9 cellular contexts compared by ENCODE assay signal in the genomic region with DNA sequence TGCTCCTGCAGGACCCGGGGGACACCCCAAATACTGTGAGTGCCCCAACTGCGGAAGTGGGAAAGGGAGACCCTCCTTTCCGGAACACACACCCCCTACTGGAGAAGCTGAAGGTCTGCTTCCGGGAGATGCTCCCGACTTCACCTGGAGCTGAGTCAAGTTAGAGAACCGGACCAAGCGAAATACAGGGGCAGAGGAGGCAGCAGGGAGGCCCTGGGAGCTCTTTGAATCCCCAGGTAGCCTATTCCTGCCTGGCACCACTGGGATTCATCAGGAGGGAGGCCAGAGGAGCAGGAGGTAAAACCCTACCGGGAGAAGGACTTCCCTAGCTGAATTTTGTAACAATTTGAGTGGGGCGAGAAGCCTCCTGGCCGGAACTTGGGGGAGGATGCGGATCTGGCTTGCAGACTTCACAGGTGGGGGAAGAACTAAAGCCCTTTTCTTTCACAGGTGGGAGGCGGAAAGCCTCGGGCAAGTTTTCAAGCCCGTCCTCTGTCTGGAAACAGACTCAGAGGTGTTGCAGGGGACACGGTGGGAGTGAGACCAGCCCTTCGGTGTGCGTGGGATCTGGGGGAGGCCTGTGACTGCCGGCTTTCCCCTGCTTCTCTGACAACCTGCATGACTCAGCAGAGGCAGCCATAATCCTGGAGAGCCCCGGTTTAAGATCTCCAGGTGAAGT. TPM values are rescaled to one million over a fixed set of nuclear protein-coding genes. Genes with fewer than 3 reads are reported as not detected.
DNase-seq lines count a peak whose midpoint lies in the region; ATAC-seq, FAIRE-seq and TF ChIP-seq lines count a peak whose summit lies in the region.
"Had no signal": no experiment of that assay in that cellular context is flagged by ENCODE, and none has a peak within 500 bp of the region (broad histone marks: within the 10 kb centered on the region; RNA-seq: fewer than 3 reads in every experiment).

No MANE protein-coding gene starts in this region.

- no peaks in the 10 kb centered on the region for H3K9me3 ChIP-seq in CD4-positive, alpha-beta T cell (ENCODE audit: control insufficient read depth, low read length)
- no peaks in the 10 kb centered on the region for H3K9me3 ChIP-seq in K562 (replicated peaks; ENCODE audit: control insufficient read depth, insufficient read depth, low read depth, low read length)
- H3K9me3 ChIP-seq in mesenchymal stem cell (ENCODE audit: control insufficient read depth, low read length), result peaks cover 3% of the 10 kb centered on the region

- CTCF ChIA-PET in CD4-positive, alpha-beta T cell (lab: Charles Lee), result no interaction called here
- CTCF ChIA-PET in K562 (lab: Yijun Ruan, JAX; ENCODE audit: low intra/inter-chr PET ratio), result no interaction called here

- H3K27me3 Mint-ChIP-seq in CD4-positive, alpha-beta T cell, result peaks cover 8% of the 10 kb centered on the region
- H3K27me3 Mint-ChIP-seq in IgD-negative memory B cell, result peaks cover 24% of the 10 kb centered on the region
- peaks cover 4 to 10% (median 5%) of the 10 kb centered on the region in 5 donors for H3K27me3 Mint-ChIP-seq in naive thymus-derived CD8-positive, alpha-beta T cell

- no peak overlapping the region for H3K18ac ChIP-seq in mesenchymal stem cell (ENCODE audit: low read depth in 1 of 2, low read length in 2 of 2)

- H2BK5ac ChIP-seq in mesenchymal stem cell (ENCODE audit: low read depth, low read length, poor library complexity, severe bottlenecking), result no peak overlapping the region

- DNase-seq in CD4-positive, alpha-beta T cell, result no peak
- DNase-seq in K562 (ENCODE audit: extremely low read depth in 1 of 4, low spot score in 3 of 4), result no peak
- DNase-seq in naive thymus-derived CD8-positive, alpha-beta T cell, result peak in 1 of 10 donors; percentile 9
- DNase-seq in mesenchymal stem cell, result no peak
- no peak for DNase-seq in Right ventricle myocardium inferior (ENCODE audit: missing footprints)

- H3K9me1 ChIP-seq in K562 (ENCODE audit: control insufficient read depth, insufficient read depth, low read length), result no peaks in the 10 kb centered on the region

- H3K27ac ChIP-seq in CD4-positive, alpha-beta T cell (ENCODE audit: low read depth, low read length), result no peak overlapping the region
- H3K27ac ChIP-seq in K562 (ENCODE audit: extremely low read depth, low read depth, low read length) (no peak overlapping the region), mesenchymal stem cell (ENCODE audit: low read length, poor library complexity, severe bottlenecking) (no peak overlapping the region)

- H3K4me1 Mint-ChIP-seq in CD4-positive, alpha-beta T cell (ENCODE audit: low read depth), result peaks cover 10% of the 10 kb centered on the region
- H3K4me1 Mint-ChIP-seq in IgD-negative memory B cell, result peaks cover 8 to 14% (median 11%) of the 10 kb centered on the region in 3 donors
- peaks cover 2 to 15% (median 12%) of the 10 kb centered on the region in 4 donors for H3K4me1 Mint-ChIP-seq in naive thymus-derived CD8-positive, alpha-beta T cell

- H3K4me3 Mint-ChIP-seq in CD4-positive, alpha-beta T cell, result peak overlapping the region; percentile 22
- H3K4me3 Mint-ChIP-seq in IgD-negative memory B cell, result peak overlapping the region in 3 of 4 donors; percentile 48 to 55 (median 49)
- H3K4me3 Mint-ChIP-seq in naive thymus-derived CD8-positive, alpha-beta T cell, result peak overlapping the region; percentile 58 to 82 (median 70)

- H3K4me3 ChIP-seq in K562 (no peak overlapping the region), mesenchymal stem cell (ENCODE audit: insufficient read depth in 1 of 2, low read depth in 1 of 2, low read length in 2 of 2) (no peak overlapping the region)

- no peak for TF ChIP-seq POLR2A in K562 (conservative IDR thresholded peaks at IDR 0.05)

- no peaks in the 10 kb centered on the region for H3K4me1 ChIP-seq in K562 (replicated peaks in 1 of 2; ENCODE audit: control insufficient read depth in 2 of 2, insufficient read depth in 2 of 2, low read length in 2 of 2)
- no peaks in the 10 kb centered on the region for H3K4me1 ChIP-seq in mesenchymal stem cell (ENCODE audit: control insufficient read depth, insufficient read depth, low read depth, low read length)

- no TSS peak for BruUV-seq in K562 (replicated peaks; lab: Mats Ljungman, UMichigan)

- in situ Hi-C loops in K562 (cut with MboI), result no loop called here

- no peak overlapping the region for H2BK12ac ChIP-seq in mesenchymal stem cell (ENCODE audit: low read length in 2 of 2)

- no peak overlapping the region for H2BK120ac ChIP-seq in mesenchymal stem cell (ENCODE audit: low read depth, low read length)

- no peak overlapping the region for H2BK15ac ChIP-seq in mesenchymal stem cell (ENCODE audit: low read depth, poor library complexity, severe bottlenecking)

- no peaks in the 10 kb centered on the region for H3K36me3 ChIP-seq in K562 (ENCODE audit: control insufficient read depth, insufficient read depth, low read length)
- H3K36me3 ChIP-seq in mesenchymal stem cell (ENCODE audit: control insufficient read depth in 1 of 2, insufficient read depth in 2 of 2, low read depth in 1 of 2, low read length in 2 of 2), result no peaks in the 10 kb centered on the region

- H2AFZ ChIP-seq in K562 (ENCODE audit: low read depth, low read length) (peak overlapping the region; percentile 57), mesenchymal stem cell (ENCODE audit: low read depth, low read length) (no peak overlapping the region)

- H3K9me3 Mint-ChIP-seq in CD4-positive, alpha-beta T cell, result no peaks in the 10 kb centered on the region
- H3K9me3 Mint-ChIP-seq in IgD-negative memory B cell, result no peaks in the 10 kb centered on the region
- H3K9me3 Mint-ChIP-seq in naive thymus-derived CD8-positive, alpha-beta T cell, result no peaks in the 10 kb centered on the region

- H3K79me1 ChIP-seq in mesenchymal stem cell (replicated peaks; ENCODE audit: low read length, poor library complexity, severe bottlenecking), result no peaks in the 10 kb centered on the region

- no peak for ATAC-seq in CD4-positive, alpha-beta T cell (ENCODE audit: poor library complexity)
- ATAC-seq in K562 (no peak), HG02610 (IDR thresholded peaks at IDR 0.05; ENCODE audit: unreplicated experiment) (no peak), Right ventricle myocardium inferior (no peak), HG02759 (IDR thresholded peaks at IDR 0.05; ENCODE audit: unreplicated experiment) (no peak)
- ATAC-seq in naive thymus-derived CD8-positive, alpha-beta T cell, result peak; percentile 51 to 64

- no peak for TF ChIP-seq EP300 in K562 (IDR thresholded peaks at IDR 0.05; ENCODE audit: low read length)

- H3K27ac Mint-ChIP-seq in CD4-positive, alpha-beta T cell, result no peak overlapping the region
- no peak overlapping the region for H3K27ac Mint-ChIP-seq in IgD-negative memory B cell
- H3K27ac Mint-ChIP-seq in naive thymus-derived CD8-positive, alpha-beta T cell, result peak overlapping the region in 9 of 10 donors; percentile 10 to 90 (median 44)
- H3K27ac Mint-ChIP-seq: brain had no signal

- FAIRE-seq in K562 (lab: Jason Lieb, UNC), result no peak

- H3K79me2 ChIP-seq in K562 (ENCODE audit: control insufficient read depth, insufficient read depth, low read length), result no peaks in the 10 kb centered on the region

- H3K4ac ChIP-seq in mesenchymal stem cell (ENCODE audit: low read depth in 1 of 2, low read length in 2 of 2), result no peak overlapping the region

- H3K9ac ChIP-seq in K562 (ENCODE audit: insufficient read depth in 1 of 2, low read depth in 2 of 2, low read length in 2 of 2), result no peak overlapping the region
- no peak overlapping the region for H3K9ac ChIP-seq in mesenchymal stem cell (ENCODE audit: low read length)

- intact Hi-C loops in CD4-positive, alpha-beta T cell (cut with DNase I, micrococcal nuclease), result no loop called here
- intact Hi-C loops in K562 (cut with micrococcal nuclease) (no loop called here), Right ventricle myocardium inferior (cut with DNase I) (no loop called here)

- H4K20me1 ChIP-seq in K562 (replicated peaks; ENCODE audit: control insufficient read depth, insufficient read depth, low read length), result no peaks in the 10 kb centered on the region

- no peaks in the 10 kb centered on the region for H3K36me3 Mint-ChIP-seq in CD4-positive, alpha-beta T cell (ENCODE audit: low read depth)
- no peaks in the 10 kb centered on the region for H3K36me3 Mint-ChIP-seq in IgD-negative memory B cell
- H3K36me3 Mint-ChIP-seq in naive thymus-derived CD8-positive, alpha-beta T cell, result peaks cover 0 to 5% (median 1%) of the 10 kb centered on the region in 3 donors
- H3K36me3 Mint-ChIP-seq: brain had no signal

- H3K4me2 ChIP-seq in K562 (ENCODE audit: insufficient read depth, low read length) (no peak overlapping the region), mesenchymal stem cell (ENCODE audit: low read length, poor library complexity, severe bottlenecking) (no peak overlapping the region)

- POLR2A ChIA-PET in CD4-positive, alpha-beta T cell (lab: Charles Lee), result no interaction called here
- POLR2A ChIA-PET in K562 (lab: Yijun Ruan, JAX), result interaction anchor here (0.9 to 1.2 kb wide), 3 partner anchors 9 to 20 kb away, joined by 3 read pairs; no protein-coding TSS in a partner anchor
- POLR2A ChIA-PET in naive thymus-derived CD8-positive, alpha-beta T cell (lab: Charles Lee), result interaction anchor here (0.7 kb wide), 1 partner anchor 158 kb away, joined by 3 read pairs; a partner anchor contains a TSS

- H4K8ac ChIP-seq in mesenchymal stem cell (ENCODE audit: low read length), result no peak overlapping the region

- no peak overlapping the region for H3K23ac ChIP-seq in mesenchymal stem cell (ENCODE audit: low read length in 2 of 2)

- H4K91ac ChIP-seq in mesenchymal stem cell (ENCODE audit: low read length), result no peak overlapping the region

- WGBS in K562 (ENCODE audit: insufficient coverage, low coverage, missing lambda C conversion rate), result 37% methylated on average over 14 of the region's 19 CpGs
- WGBS in mesenchymal stem cell, result 60% methylated on average over 19 of the region's 19 CpGs

- no peak overlapping the region for H2AK5ac ChIP-seq in mesenchymal stem cell (ENCODE audit: low read length, severe bottlenecking)

- no peak overlapping the region for H3K14ac ChIP-seq in mesenchymal stem cell (ENCODE audit: low read length in 2 of 2)

- no peak for TF ChIP-seq CTCF in CD4-positive, alpha-beta T cell (IDR thresholded peaks at IDR 0.05)
- TF ChIP-seq CTCF in K562 (IDR thresholded peaks at IDR 0.05 in 2 of 3, conservative IDR thresholded peaks at IDR 0.05 in 1 of 3; ENCODE audit: insufficient read depth in 2 of 3, low read depth in 1 of 3, low read length in 3 of 3), result 0 out of 6 replicates have a peak, but pooled peaks of 1 of the 3 experiments have one; percentile 35

- H3K27me3 ChIP-seq in CD4-positive, alpha-beta T cell (ENCODE audit: control insufficient read depth, insufficient read depth, low read length), result no peaks in the 10 kb centered on the region
- no peaks in the 10 kb centered on the region for H3K27me3 ChIP-seq in K562 (ENCODE audit: control insufficient read depth in 2 of 2, insufficient read depth in 2 of 2, low read length in 2 of 2)
- peaks cover 6 to 55% of the 10 kb centered on the region in 2 experiments for H3K27me3 ChIP-seq in mesenchymal stem cell (ENCODE audit: control insufficient read depth in 1 of 2, insufficient read depth in 1 of 2, low read length in 2 of 2)

- no peak for TF ChIP-seq RAD21 in K562 (CRISPR knock-in tag; conservative IDR thresholded peaks at IDR 0.05 in 1 of 2, IDR thresholded peaks at IDR 0.05 in 1 of 2)

RNA-seq across cellular contexts. Expression of a gene that starts 22.4 kb away (rescaled TPM):
- not detected for total RNA-seq in CD4-positive, alpha-beta T cell
- polyA plus RNA-seq in IgD-negative memory B cell (not detected), K562 (2011; rRNA removed) (not detected in 2 replicates), K562 (2014; fragmentation: Illumina TruSeq; extraction: Trizol) (not detected in 2 replicates), K562 (2014; fragmentation: Nextera tagmentation; extraction: Ambion mirVana) (under 1 TPM in 1 of 2 experiments, not detected in 1; 0.06 TPM), K562 (2014; rRNA removed) (not detected in 2 replicates)
- not detected in 2 replicates for total RNA-seq in K562 (2011; cell fraction: chromatin; rRNA removed; ENCODE audit: low replicate concordance)
- total RNA-seq in K562 (2011; cell fraction: nucleolus; rRNA removed), result not detected in 2 replicates
- total RNA-seq in K562 (2011; cell fraction: nucleoplasm; rRNA removed), result not detected in 2 replicates
- total RNA-seq in K562 (2014; rRNA removed) (not detected in 2 replicates), K562 (2014; rRNA removed; fragmentation: Illumina TruSeq; extraction: Trizol) (not detected in 2 replicates), K562 (2015; rRNA removed; fragmentation: Illumina TruSeq; extraction: Trizol) (not detected in 2 replicates), K562 (2021) (not detected in 2 replicates), Right ventricle myocardium inferior (not detected)
- not detected in 2 replicates for polyA plus RNA-seq in K562 (2011; cell fraction: cytosol; rRNA removed)
- not detected in 2 replicates for polyA plus RNA-seq in K562 (2011; cell fraction: nucleus; rRNA removed)
- not detected in 2 replicates for polyA plus RNA-seq in K562 (2012)
- polyA minus RNA-seq in K562 (2011; rRNA and poly(A)+ RNA removed), result 0.06 TPM in 1 of 2 replicates, not detected in the other
- polyA minus RNA-seq in K562 (2011; cell fraction: cytosol; rRNA and poly(A)+ RNA removed), result not detected in 2 replicates
- not detected in 2 replicates for polyA minus RNA-seq in K562 (2011; cell fraction: nucleus; rRNA and poly(A)+ RNA removed)
- not detected for total RNA-seq in naive thymus-derived CD8-positive, alpha-beta T cell
- not detected for polyA plus RNA-seq in naive thymus-derived CD8-positive, alpha-beta T cell
- not detected for polyA plus RNA-seq in mesenchymal stem cell (2013, experiment 1 of 2)
- not detected for polyA plus RNA-seq in mesenchymal stem cell (2013, experiment 2 of 2)

Comparison
In these comparisons a context has a peak if more than half of its experiments do, and no peak if none do; other contexts are left out.
1. ATAC-seq: peak in naive thymus-derived CD8-positive, alpha-beta T cell (2 of 2); none in CD4-positive, alpha-beta T cell (single experiment), K562 (single experiment), HG02610 (single experiment), Right ventricle myocardium inferior (single experiment) and HG02759 (single experiment).
2. H3K27ac Mint-ChIP-seq: peak in naive thymus-derived CD8-positive, alpha-beta T cell (9 of 10); none in CD4-positive, alpha-beta T cell (single experiment) and IgD-negative memory B cell (0 of 3).
3. Peak in every context shown above with its lines, with median percentiles within 50 percentile points of each other: H3K4me3 Mint-ChIP-seq.